In genomic region chr5:43110606-43111170, GRCh38 we compare ENCODE assay signal across 8 cellular contexts. TPM values are rescaled to one million over a fixed set of nuclear protein-coding genes. Genes with fewer than 3 reads are reported as not detected.
DNase-seq lines count a peak whose midpoint lies in the region; ATAC-seq and TF ChIP-seq lines count a peak whose summit lies in the region.

No MANE protein-coding gene starts in this region.

- DNase-seq in NCI-H748 (lab: John Stamatoyannopoulos, UW; ENCODE audit: unreplicated experiment) = peak; percentile 67
- no peak for DNase-seq in NCI-H748 treated with DMSO at 0.1 percent for 48 hours (lab: John Stamatoyannopoulos, UW)
- peak; percentile 24 for DNase-seq in RKO (ENCODE audit: low spot score)
- DNase-seq in central memory CD4-positive, alpha-beta T cell = peak; percentile 40
- DNase-seq in stimulated activated CD8-positive, alpha-beta memory T cell treated with anti-CD3 and anti-CD28 coated beads, Interleukin-4, amount 100 ng/mL, for 48 hours = peak; percentile 44
- DNase-seq in SIG-M5 treated with dmso at 0.1 percent for 504 hours (lab: John Stamatoyannopoulos, UW; ENCODE audit: unreplicated experiment) = no peak
- no peak for DNase-seq in left lung
- DNase-seq in posterior cingulate gyrus = no peak

- no peaks in the 10 kb centered on the region for H3K4me1 ChIP-seq in left lung

- no peak overlapping the region for H3K4me3 ChIP-seq in left lung

- no peak for TF ChIP-seq CTCF in left lung (IDR thresholded peaks at IDR 0.05)

- H3K27ac ChIP-seq in left lung = no peak overlapping the region

- H3K36me3 ChIP-seq in left lung = no peaks in the 10 kb centered on the region

- no peaks in the 10 kb centered on the region for H3K27me3 ChIP-seq in left lung

- intact Hi-C loops in left lung (cut with DNase I) = no loop called here
- intact Hi-C loops in posterior cingulate gyrus (cut with DNase I) = no loop called here

- ATAC-seq in left lung = no peak

- H3K9me3 ChIP-seq in left lung = no peaks in the 10 kb centered on the region

RNA-seq across cellular contexts. Expression of gene ZNF131, which starts 10.0 kb away (rescaled TPM):
- 10 to 100 TPM; 23.4 to 33.1 TPM for total RNA-seq in left lung

Comparison
In these comparisons a context has a peak if more than half of its experiments do, and no peak if none do; other contexts are left out.
1. DNase-seq: peak in NCI-H748 (single experiment), RKO (single experiment), central memory CD4-positive, alpha-beta T cell (single experiment) and stimulated activated CD8-positive, alpha-beta memory T cell treated with anti-CD3 and anti-CD28 coated beads, Interleukin-4, amount 100 ng/mL, for 48 hours (single experiment); none in NCI-H748 treated with DMSO at 0.1 percent for 48 hours (single experiment), SIG-M5 treated with dmso at 0.1 percent for 504 hours (single experiment), left lung (0 of 2) and posterior cingulate gyrus (0 of 10).